Comparison of ENCODE assay signal across 8 cellular contexts in the genomic region with DNA sequence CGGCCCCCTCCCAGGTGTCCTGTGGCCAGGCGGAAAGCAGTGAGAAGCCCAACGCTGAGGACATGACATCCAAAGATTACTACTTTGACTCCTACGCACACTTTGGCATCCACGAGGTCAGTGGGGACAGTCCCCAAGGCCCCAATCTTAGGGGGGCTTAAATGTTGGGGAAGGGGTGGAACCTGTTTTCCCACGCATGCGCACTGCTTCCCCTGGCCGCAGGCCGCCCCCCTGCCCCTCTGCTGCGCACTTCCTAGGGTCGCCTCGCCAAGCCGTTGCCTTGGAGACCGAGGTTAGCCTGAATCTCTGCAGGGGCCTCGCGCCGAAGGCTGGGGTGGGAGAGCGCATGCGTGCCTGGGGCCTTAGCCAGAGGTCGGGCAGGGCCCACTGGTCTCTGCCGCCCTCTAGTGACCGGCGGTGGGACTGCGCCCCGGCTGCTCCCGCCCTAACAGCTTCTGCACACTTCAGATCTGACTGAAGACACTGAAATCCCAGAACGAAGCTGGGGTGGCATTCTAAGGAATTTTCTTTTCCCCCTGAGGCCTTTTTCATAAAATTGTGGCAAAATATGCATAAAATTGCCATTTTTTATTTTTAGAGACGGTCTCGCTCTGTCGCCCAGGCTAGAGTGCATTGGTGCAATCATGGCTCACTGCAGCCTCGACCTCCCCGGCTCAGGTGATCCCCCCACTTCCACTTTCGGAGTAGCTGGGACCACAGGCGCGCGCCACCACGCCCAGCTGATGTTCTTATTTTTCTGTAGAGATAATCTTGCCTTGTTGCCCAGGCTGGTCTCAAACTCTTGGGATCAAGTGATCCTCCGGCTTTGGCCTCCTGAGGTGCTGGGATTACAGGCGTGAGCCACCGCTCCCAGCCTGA. TPM values are rescaled to one million over a fixed set of nuclear protein-coding genes. Genes with fewer than 3 reads are reported as not detected.
DNase-seq lines count a peak whose midpoint lies in the region; ATAC-seq and TF ChIP-seq lines count a peak whose summit lies in the region.

No MANE protein-coding gene starts in this region.

- no peaks in the 10 kb centered on the region for H3K9me3 Mint-ChIP-seq in T-cell

- H3K27me3 Mint-ChIP-seq in T-cell, result no peaks in the 10 kb centered on the region

- H3K36me3 ChIP-seq in adipocyte (ENCODE audit: control insufficient read depth, insufficient read depth, low read length, severe bottlenecking), result peaks cover 36% of the 10 kb centered on the region
- H3K36me3 ChIP-seq in heart left ventricle, result peaks cover 0 to 50% (median 49%) of the 10 kb centered on the region in 9 donors
- peaks cover 5 to 54% of the 10 kb centered on the region in 2 donors for H3K36me3 ChIP-seq in psoas muscle (ENCODE audit: insufficient read depth in 1 of 2, low read depth in 1 of 2)
- peaks cover 46% of the 10 kb centered on the region for H3K36me3 ChIP-seq in upper lobe of right lung

- H3K27ac Mint-ChIP-seq in T-cell, result peak overlapping the region in 1 of 2 donors; percentile 58

- H3K4me3 ChIP-seq in adipocyte (ENCODE audit: low read length) (no peak overlapping the region), heart left ventricle (peak overlapping the region in 8 of 12 donors; percentile 9 to 40 (median 28)), psoas muscle (peak overlapping the region; percentile 95), upper lobe of right lung (no peak overlapping the region)

- DNase-seq in GM10248 (ENCODE audit: extremely low spot score) (peak; percentile 94), NCI-H128 (lab: John Stamatoyannopoulos, UW; ENCODE audit: unreplicated experiment) (peak; percentile 75), T-cell (peak; percentile 79 to 96 (median 91)), adipocyte (ENCODE audit: low read depth) (peak; percentile 92), heart left ventricle (peak; percentile 86 to 96 (median 92)), psoas muscle (peak; percentile 90 to 97), upper lobe of right lung (peak; percentile 95)

- H3K27me3 ChIP-seq in adipocyte (replicated peaks; ENCODE audit: control insufficient read depth, insufficient read depth, low read length), result no peaks in the 10 kb centered on the region
- H3K27me3 ChIP-seq in heart left ventricle, result no peaks in the 10 kb centered on the region
- H3K27me3 ChIP-seq in psoas muscle (ENCODE audit: insufficient read depth in 3 of 3, low read length in 2 of 3), result no peaks in the 10 kb centered on the region
- H3K27me3 ChIP-seq in upper lobe of right lung, result no peaks in the 10 kb centered on the region

- POLR2A ChIA-PET in GM10248 (lab: Yijun Ruan, JAX) (interaction anchor here (0.6 kb wide), 1 partner anchor 641 kb away, joined by 9 read pairs; no protein-coding TSS in a partner anchor), T-cell (lab: Charles Lee) (interaction anchor here in 1 of 2 donors (0.6 kb wide), 2 partner anchors 41 to 455 kb away, joined by 5 to 9 read pairs; a partner anchor contains a TSS)

- H3K36me3 Mint-ChIP-seq in T-cell, result peaks cover 27% of the 10 kb centered on the region

- intact Hi-C loops in heart left ventricle (cut with DNase I), result loop anchor here in 2 of 10 donors (2.0 to 10.0 kb wide), 2 partner anchors 128 to 286 kb away; no protein-coding TSS in a partner anchor
- intact Hi-C loops in psoas muscle (cut with DNase I), result loop anchor here in 1 of 2 donors (5.0 to 10.0 kb wide), 2 partner anchors 82 to 124 kb away; a partner anchor contains a TSS
- intact Hi-C loops in upper lobe of right lung (cut with DNase I), result no loop called here

- 31 to 39% (median 34%) methylated on average over 32 to 40 of the region's 40 CpGs for WGBS in heart left ventricle, 4 donors
- 30 to 33% (median 31%) methylated on average over 40 of the region's 40 CpGs for WGBS in psoas muscle, 3 donors

- ATAC-seq in T-cell (replicated peaks in 1 of 4) (peak in 3 of 4 experiments; percentile 6 to 29 (median 10)), heart left ventricle (peak in 3 of 4 donors; percentile 3 to 19 (median 3)), psoas muscle (peak; percentile 18 to 39 (median 35)), upper lobe of right lung (peak; percentile 59), GM18870 (IDR thresholded peaks at IDR 0.05; ENCODE audit: unreplicated experiment) (no peak)

- no peaks in the 10 kb centered on the region for H3K9me3 ChIP-seq in adipocyte (ENCODE audit: control insufficient read depth, low read length)
- H3K9me3 ChIP-seq in heart left ventricle, result no peaks in the 10 kb centered on the region
- no peaks in the 10 kb centered on the region for H3K9me3 ChIP-seq in psoas muscle
- H3K9me3 ChIP-seq in upper lobe of right lung, result no peaks in the 10 kb centered on the region

- no peak for TF ChIP-seq POLR2A in heart left ventricle (IDR thresholded peaks at IDR 0.05)

- TF ChIP-seq CTCF in GM10248 (IDR thresholded peaks at IDR 0.05; ENCODE audit: control extremely low read depth, extremely low read depth, low read depth, missing control alignments) (peak; percentile 99), heart left ventricle (IDR thresholded peaks at IDR 0.05) (peak; percentile 99 to 100 (median 100)), psoas muscle (IDR thresholded peaks at IDR 0.05) (peak; percentile 99), upper lobe of right lung (IDR thresholded peaks at IDR 0.05) (peak; percentile 99)

- H3K4me1 Mint-ChIP-seq in T-cell, result peaks cover 30 to 44% (median 36%) of the 10 kb centered on the region in 3 donors

- H3K4me1 ChIP-seq in adipocyte (ENCODE audit: control insufficient read depth, insufficient read depth, low read length), result peaks cover 38% of the 10 kb centered on the region
- H3K4me1 ChIP-seq in heart left ventricle, result peaks cover 0 to 61% (median 37%) of the 10 kb centered on the region in 12 donors
- peaks cover 36% of the 10 kb centered on the region for H3K4me1 ChIP-seq in psoas muscle
- H3K4me1 ChIP-seq in upper lobe of right lung, result peaks cover 33% of the 10 kb centered on the region

- H3K27ac ChIP-seq in heart left ventricle, result peak overlapping the region in 11 of 12 donors; percentile 24 to 98 (median 66)
- H3K27ac ChIP-seq in psoas muscle, result peak overlapping the region; percentile 99
- H3K27ac ChIP-seq in upper lobe of right lung, result peak overlapping the region; percentile 47

- H3K9ac ChIP-seq in adipocyte (ENCODE audit: low read length), result peak overlapping the region; percentile 73

- CTCF ChIA-PET in GM10248 (lab: Yijun Ruan, JAX), result interaction anchor here (0.6 to 1.9 kb wide), 18 partner anchors 9 to 687 kb away, joined by 3 to 11 read pairs (median 4); a partner anchor contains a TSS
- CTCF ChIA-PET in T-cell (lab: Charles Lee), result interaction anchor here (0.6 to 1.1 kb wide), 7 partner anchors 13 to 198 kb away, joined by 3 to 6 read pairs (median 3); a partner anchor contains a TSS

- peak overlapping the region in 1 of 3 donors; percentile 23 for H3K4me3 Mint-ChIP-seq in T-cell

RNA-seq across cellular contexts. Expression of a gene that starts 3.6 kb away (rescaled TPM):
- total RNA-seq in T-cell (100 to 1,000 TPM in 3 of 5 donors, 10 to 100 TPM in 2; 72.0 to 116 (median 107) TPM), heart left ventricle (100 to 1,000 TPM; 106 to 170 (median 124) TPM), psoas muscle (100 to 1,000 TPM; 180 to 259 (median 198) TPM), upper lobe of right lung (90.8 TPM)
- polyA plus RNA-seq in heart left ventricle (100 to 1,000 TPM; 113 to 283 TPM), psoas muscle (100 to 1,000 TPM; 139 to 424 (median 208) TPM)

RNA-seq across cellular contexts. Expression of a gene that starts 8.7 kb away (rescaled TPM):
- total RNA-seq in T-cell (1 to 10 TPM; 3.5 to 6.4 (median 5.6) TPM), heart left ventricle (1 to 10 TPM in 1 of 9 donors, under 1 TPM in 7, not detected in 1; 0.14 to 1.6 (median 0.48) TPM), psoas muscle (1 to 10 TPM in 2 of 4 donors, under 1 TPM in 2; 0.58 to 1.5 (median 1.0) TPM), upper lobe of right lung (1.9 TPM)
- polyA plus RNA-seq in heart left ventricle (under 1 TPM; 0.58 to 0.76 TPM), psoas muscle (under 1 TPM; 0.38 to 0.48 (median 0.41) TPM)

RNA-seq across cellular contexts. Expression of a gene that starts 10.2 kb away (rescaled TPM):
- 1 to 10 TPM in 4 of 5 donors, not detected in 1; 1.4 to 2.2 (median 1.5) TPM for total RNA-seq in T-cell
- total RNA-seq in heart left ventricle, result 1 to 10 TPM in 8 of 9 donors, under 1 TPM in 1; 1.00 to 6.0 (median 2.2) TPM
- polyA plus RNA-seq in heart left ventricle, result 1 to 10 TPM; 3.0 to 3.1 TPM
- 1 to 10 TPM in 1 of 4 donors, under 1 TPM in 3; 0.53 to 1.2 (median 0.70) TPM for total RNA-seq in psoas muscle
- polyA plus RNA-seq in psoas muscle, result 1 to 10 TPM in 2 of 3 donors, under 1 TPM in 1; 0.34 to 1.1 (median 1.0) TPM
- total RNA-seq in upper lobe of right lung, result 6.1 TPM

RNA-seq across cellular contexts. Expression of a gene that starts 15.0 kb away (rescaled TPM):
- total RNA-seq in T-cell (10 to 100 TPM; 15.6 to 26.6 (median 24.1) TPM), heart left ventricle (10 to 100 TPM in 5 of 9 donors, 1 to 10 TPM in 4; 5.9 to 15.9 (median 10.0) TPM), psoas muscle (10 to 100 TPM; 13.0 to 21.5 (median 15.8) TPM), upper lobe of right lung (15.8 TPM)
- polyA plus RNA-seq in heart left ventricle (10 to 100 TPM; 14.2 to 18.6 TPM), psoas muscle (10 to 100 TPM; 28.3 to 42.7 (median 35.0) TPM)

RNA-seq across cellular contexts. Expression of a gene that starts 15.1 kb away (rescaled TPM):
- total RNA-seq in T-cell (100 to 1,000 TPM; 191 to 376 (median 350) TPM), heart left ventricle (10 to 100 TPM; 23.1 to 55.7 (median 30.5) TPM), psoas muscle (10 to 100 TPM; 10.3 to 22.1 (median 14.4) TPM), upper lobe of right lung (86.4 TPM)
- polyA plus RNA-seq in heart left ventricle (10 to 100 TPM; 35.1 to 68.0 TPM), psoas muscle (10 to 100 TPM; 18.2 to 26.5 (median 21.7) TPM)

Comparison
In these comparisons a context has a peak if more than half of its experiments do, and no peak if none do; other contexts are left out.
1. H3K4me3 ChIP-seq: peak in heart left ventricle (8 of 12) and psoas muscle (single experiment); none in adipocyte (single experiment) and upper lobe of right lung (single experiment).
2. H3K27ac ChIP-seq: peak in every context shown above with its lines; median percentile 99 in psoas muscle; 66 in heart left ventricle; 47 in upper lobe of right lung.
3. Peak in every context shown above with its lines, with median percentiles within 50 percentile points of each other: DNase-seq and CTCF ChIP-seq.